Comparison of ENCODE assay signal across 8 cellular contexts in genomic region chr17:16217002-16217635, GRCh38. TPM values are rescaled to one million over a fixed set of nuclear protein-coding genes. Genes with fewer than 3 reads are reported as not detected.
DNase-seq lines count a peak whose midpoint lies in the region; ATAC-seq, FAIRE-seq and TF ChIP-seq lines count a peak whose summit lies in the region.

PIGL (plus strand) TSS chr17:16217210; CDS start chr17:16217227, 17 bp downstream.

- H3K18ac ChIP-seq in H1 (ENCODE audit: extremely low read depth, low read length), result peak within 1 kb of the TSS; percentile 96

- 1% methylated on average over 29 of the region's 29 CpGs; no CpG with 5 or more reads in 1 of the 2 experiments for WGBS in H1 (ENCODE audit: extremely low coverage in 1 of 2, insufficient coverage in 1 of 2, insufficient read length in 1 of 2, insufficient replicate concordance in 2 of 2, low coverage in 1 of 2, low lambda C conversion rate in 2 of 2, missing lambda C conversion rate in 1 of 2), 2 experiments

- no peak within 1 kb of the TSS for H2BK20ac ChIP-seq in H1 (ENCODE audit: low read length)

- H2BK12ac ChIP-seq in H1 (ENCODE audit: low read depth, low read length), result peak within 1 kb of the TSS; percentile 85; the same call in 1 of the 2 replicates

- peaks cover 9% of the 10 kb centered on the region for H3K23me2 ChIP-seq in H1 (ENCODE audit: low read depth, low read length)

- no peak within 1 kb of the TSS for H3K23ac ChIP-seq in H1 (ENCODE audit: insufficient read length)

- peak within 1 kb of the TSS; percentile 91 for H2BK5ac ChIP-seq in H1 (ENCODE audit: low read depth, low read length)

- peak within 1 kb of the TSS; percentile 20 for H3K56ac ChIP-seq in H1 (replicated peaks; ENCODE audit: insufficient read length, low read depth, low read length)

- H3K4me2 ChIP-seq in H1 (ENCODE audit: insufficient read depth in 1 of 2, low read depth in 2 of 2, low read length in 2 of 2), result peak within 1 kb of the TSS; percentile 80 to 90

- TF ChIP-seq CTCF in H1 (IDR thresholded peaks at IDR 0.05; ENCODE audit: control extremely low read depth in 1 of 3, insufficient read depth in 1 of 3, low read depth in 1 of 3, low read length in 3 of 3), result no peak

- H2BK120ac ChIP-seq in H1 (replicated peaks; ENCODE audit: low read depth, low read length), result no peak within 1 kb of the TSS

- CTCF ChIA-PET in H1 (lab: Charles Lee; ENCODE audit: partially characterized antibody), result interaction anchor here (0.6 to 1.7 kb wide), 7 partner anchors 8 to 232 kb away, joined by 3 to 6 read pairs (median 4); no protein-coding TSS in a partner anchor

- H4K20me1 ChIP-seq in H1 (replicated peaks in 1 of 2; ENCODE audit: control insufficient read depth in 1 of 2, insufficient read depth in 2 of 2, low read length in 2 of 2), result no peaks in the 10 kb centered on the region

- DNase-seq in HT-29 (ENCODE audit: low spot score) (peak; percentile 92), NOMO-1 treated with dmso at 0.1 percent for 144 hours (lab: John Stamatoyannopoulos, UW; ENCODE audit: unreplicated experiment) (peak; percentile 73), H1 (ENCODE audit: low read depth in 1 of 2, low spot score in 2 of 2) (peak; percentile 75 to 92), medulla oblongata (ENCODE audit: extremely low spot score) (peak; percentile 96)
- peak; percentile 76 to 85 for DNase-seq in activated CD8-positive, alpha-beta memory T cell treated with anti-CD3 and anti-CD28 coated beads for 4 hours (ENCODE audit: low read depth in 2 of 2)
- peak; percentile 75 to 83 (median 82) for DNase-seq in stimulated activated CD4-positive, alpha-beta T cell treated with anti-CD3 and anti-CD28 coated beads, TNF-alpha, amount 100 ng/mL, for 4 hours (ENCODE audit: low read depth in 3 of 3)

- POLR2A ChIA-PET in H1 (lab: Charles Lee; ENCODE audit: partially characterized antibody), result interaction anchor here (0.9 to 4.8 kb wide), 14 partner anchors 9 to 251 kb away, joined by 3 to 46 read pairs (median 6); partner anchors contain the start of genes CENPV, TTC19 and ZSWIM7

- peak within 1 kb of the TSS; percentile 98; the same call in 1 of the 2 replicates for H4K8ac ChIP-seq in H1 (ENCODE audit: extremely low read depth, insufficient read depth, low read length)

- H3K79me2 ChIP-seq in H1 (ENCODE audit: control insufficient read depth in 1 of 2, insufficient read depth in 2 of 2, low read length in 2 of 2), result peaks cover 20 to 59% of the 10 kb centered on the region in 2 experiments

- peak within 1 kb of the TSS; percentile 95 for H3K27ac ChIP-seq in H1 (ENCODE audit: low read depth, low read length)

- H3K9me3 ChIP-seq in H1 (ENCODE audit: insufficient read depth in 2 of 2, low read depth in 1 of 2, low read length in 1 of 2), result no peaks in the 10 kb centered on the region

- no peaks in the 10 kb centered on the region for H3K27me3 ChIP-seq in H1 (replicated peaks in 1 of 4; ENCODE audit: control insufficient read depth in 3 of 4, extremely low read depth in 1 of 4, insufficient read depth in 3 of 4, low read length in 3 of 4)

- H2BK15ac ChIP-seq in H1 (ENCODE audit: low read length), result no peak within 1 kb of the TSS

- TF ChIP-seq EP300 in H1 (IDR thresholded peaks at IDR 0.05; ENCODE audit: borderline replicate concordance in 1 of 2, low read depth in 2 of 2, low read length in 2 of 2), result no peak

- no peak for TF ChIP-seq RAD21 in H1 (IDR thresholded peaks at IDR 0.05 in 1 of 2, conservative IDR thresholded peaks at IDR 0.05 in 1 of 2; ENCODE audit: low read depth in 2 of 2, low read length in 2 of 2)

- TF ChIP-seq POLR2A in H1 (IDR thresholded peaks at IDR 0.05; ENCODE audit: control extremely low read depth in 1 of 2, low read depth in 2 of 2, low read length in 2 of 2), result peak; percentile 94 to 98

- ATAC-seq in GM18861 (IDR thresholded peaks at IDR 0.05; ENCODE audit: unreplicated experiment), result peak; percentile 33

- H3K4me1 ChIP-seq in H1 (replicated peaks in 1 of 4; ENCODE audit: control insufficient read depth in 3 of 4, insufficient read depth in 4 of 4, low read length in 3 of 4), result peaks cover 0 to 6% (median 2%) of the 10 kb centered on the region in 4 experiments; a peak in 5 of 7 replicates

- H3K14ac ChIP-seq in H1 (ENCODE audit: insufficient read length), result no peak within 1 kb of the TSS

- H2AFZ ChIP-seq in H1 (ENCODE audit: low read length), result peak within 1 kb of the TSS; percentile 94; the same call in 1 of the 2 replicates

- H3K36me3 ChIP-seq in H1 (ENCODE audit: control insufficient read depth in 2 of 4, insufficient read depth in 4 of 4, low read length in 3 of 4), result no peaks in the 10 kb centered on the region

- no peak within 1 kb of the TSS; the same call in 1 of the 2 replicates for H2AK5ac ChIP-seq in H1 (ENCODE audit: low read depth, low read length)

- H3K4me3 ChIP-seq in H1 (ENCODE audit: extremely low read depth in 1 of 4, insufficient read depth in 2 of 4, low read depth in 3 of 4, low read length in 4 of 4), result peak within 1 kb of the TSS; percentile 80 to 97 (median 94)

- H3K4ac ChIP-seq in H1 (replicated peaks; ENCODE audit: insufficient read length, low read depth, low read length), result peak within 1 kb of the TSS; percentile 22

- peak within 1 kb of the TSS; percentile 68 for H4K5ac ChIP-seq in H1 (ENCODE audit: insufficient read length, low read depth, low read length)

- H3K9ac ChIP-seq in H1 (replicated peaks in 1 of 4; ENCODE audit: extremely low read depth in 1 of 4, low read depth in 3 of 4, low read length in 3 of 4), result peak within 1 kb of the TSS; percentile 85 to 95 (median 94)

- no peaks in the 10 kb centered on the region for H3K79me1 ChIP-seq in H1 (ENCODE audit: low read depth, low read length)

- H4K91ac ChIP-seq in H1 (replicated peaks; ENCODE audit: insufficient read length, low read length), result peak within 1 kb of the TSS; percentile 58

- FAIRE-seq in A204.1 (lab: Jason Lieb, UNC) (peak; percentile 53), H1 (lab: Jason Lieb, UNC) (peak; percentile 42)

TF ChIP-seq in H1, 55 proteins besides CTCF, POLR2A, EP300 and RAD21 (continues in another document):
- TF ChIP-seq YY1 (IDR thresholded peaks at IDR 0.05; ENCODE audit: low read depth, low read length) (peak; percentile 92), EGR1 (IDR thresholded peaks at IDR 0.05; ENCODE audit: borderline replicate concordance, low read depth, low read length) (no peak), SP2 (IDR thresholded peaks at IDR 0.05; ENCODE audit: low read length) (no peak), RBBP5 (IDR thresholded peaks at IDR 0.05; ENCODE audit: borderline replicate concordance, low read depth, low read length) (0 out of 2 replicates have a peak, but pooled peaks have one; percentile 35), TBP (IDR thresholded peaks at IDR 0.05; ENCODE audit: low read depth, low read length) (peak; percentile 99), SP1 (IDR thresholded peaks at IDR 0.05; ENCODE audit: low read depth, low read length) (peak; percentile 87), POU5F1 (IDR thresholded peaks at IDR 0.05; ENCODE audit: low read depth, low read length) (no peak), GTF2F1 (IDR thresholded peaks at IDR 0.05; ENCODE audit: borderline replicate concordance, low read depth, low read length) (peak; percentile 94), SRF (IDR thresholded peaks at IDR 0.05; ENCODE audit: low read depth, low read length) (0 out of 2 replicates have a peak, but pooled peaks have one; percentile 30), SP4 (IDR thresholded peaks at IDR 0.05; ENCODE audit: low read length) (peak; percentile 64; the same call in 1 of the 2 replicates), TAF7 (optimal IDR thresholded peaks at IDR 0.05; ENCODE audit: borderline replicate concordance, low read depth, low read length) (peak; percentile 97), SIN3A (conservative IDR thresholded peaks at IDR 0.05 in 1 of 2, IDR thresholded peaks at IDR 0.05 in 1 of 2; ENCODE audit: low read depth in 1 of 2, low read length in 2 of 2) (peak; percentile 59 to 92; a peak in 2 of 4 replicates), KDM5A (IDR thresholded peaks at IDR 0.05; ENCODE audit: low read length) (peak; percentile 89), FOSL1 (IDR thresholded peaks at IDR 0.05; ENCODE audit: insufficient read depth, low read depth, low read length) (no peak), SAP30 (IDR thresholded peaks at IDR 0.05; ENCODE audit: insufficient read depth, insufficient replicate concordance, low read length) (peak; percentile 39), USF2 (IDR thresholded peaks at IDR 0.05; ENCODE audit: low read length) (no peak), CBX5 (IDR thresholded peaks at IDR 0.05; ENCODE audit: low read depth, low read length) (no peak)
- TF ChIP-seq, protein P1, sequence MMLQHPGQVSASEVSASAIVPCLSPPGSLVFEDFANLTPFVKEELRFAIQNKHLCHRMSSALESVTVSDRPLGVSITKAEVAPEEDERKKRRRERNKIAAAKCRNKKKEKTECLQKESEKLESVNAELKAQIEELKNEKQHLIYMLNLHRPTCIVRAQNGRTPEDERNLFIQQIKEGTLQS (IDR thresholded peaks at IDR 0.05; ENCODE audit: insufficient read depth, low read depth, low read length), result no peak
- TF ChIP-seq, protein P2, sequence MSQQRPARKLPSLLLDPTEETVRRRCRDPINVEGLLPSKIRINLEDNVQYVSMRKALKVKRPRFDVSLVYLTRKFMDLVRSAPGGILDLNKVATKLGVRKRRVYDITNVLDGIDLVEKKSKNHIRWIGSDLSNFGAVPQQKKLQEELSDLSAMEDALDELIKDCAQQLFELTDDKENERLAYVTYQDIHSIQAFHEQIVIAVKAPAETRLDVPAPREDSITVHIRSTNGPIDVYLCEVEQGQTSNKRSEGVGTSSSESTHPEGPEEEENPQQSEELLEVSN (IDR thresholded peaks at IDR 0.05), result peak; percentile 55; the same call in 1 of the 2 replicates

RNA-seq across cellular contexts. Expression of gene PIGL, which starts in this region (rescaled TPM):
- total RNA-seq in HT-29 (2014; rRNA removed; shearing (Covaris generic)), result 17.0 and 20.9 TPM in 2 replicates
- 25.5 and 28.4 TPM in 2 replicates for total RNA-seq in H1 (2021; fragmentation: NEBNext Ultra II Directional; extraction: Animal tissue kit (Norgen Biotek cat#: 25700))
- polyA plus RNA-seq in H1 (2011; rRNA removed), result 30.8 TPM in 2 replicates
- polyA plus RNA-seq in H1 (2011; cell fraction: cytosol; rRNA removed), result 37.7 TPM
- 92.2 TPM for polyA plus RNA-seq in H1 (2011; cell fraction: nucleus; rRNA removed)
- polyA plus RNA-seq in H1 (2012, experiment 1 of 2), result 22.9 to 25.1 TPM (median 23.8 TPM) in 4 replicates
- 9.4 TPM for polyA plus RNA-seq in H1 (2012, experiment 2 of 2)
- 30.2 TPM for polyA plus RNA-seq in H1 (2013, experiment 1 of 2)
- 29.6 TPM for polyA plus RNA-seq in H1 (2013, experiment 2 of 2)
- 39.3 and 44.4 TPM in 2 replicates for polyA minus RNA-seq in H1 (2011; rRNA and poly(A)+ RNA removed)
- polyA minus RNA-seq in H1 (2011; cell fraction: cytosol; rRNA and poly(A)+ RNA removed), result 17.0 TPM
- polyA minus RNA-seq in H1 (2011; cell fraction: nucleus; rRNA and poly(A)+ RNA removed), result 50.0 TPM

Comparison
In these comparisons a context has a peak if more than half of its experiments do, and no peak if none do; other contexts are left out.
1. Peak in every context shown above with its lines: DNase-seq, ATAC-seq, H3K4me3 ChIP-seq and H3K27ac ChIP-seq.